1 cellular context compared by ENCODE assay signal in the genomic region with DNA sequence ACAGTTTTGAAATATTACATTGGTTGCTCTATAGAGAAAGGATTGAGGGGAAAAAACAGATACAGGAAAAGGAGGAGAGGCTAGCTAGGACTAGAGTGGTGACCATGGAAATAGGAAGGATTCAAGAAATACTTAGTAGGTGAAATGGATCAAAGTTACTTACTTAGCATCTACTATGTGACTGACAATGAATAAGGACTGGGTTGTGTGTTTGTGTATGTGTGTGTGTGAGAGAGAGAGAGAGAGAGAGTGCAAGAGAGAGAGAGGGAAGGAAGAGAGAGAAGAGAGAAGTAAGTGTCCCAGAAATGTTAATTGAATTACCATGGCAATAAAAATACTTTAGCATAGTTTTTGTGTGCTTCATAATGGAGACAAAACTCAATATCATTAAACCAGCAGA.
TF ChIP-seq lines count a peak whose summit lies in the region.

No MANE protein-coding gene starts in this region.

TF ChIP-seq in H1, 55 proteins besides CTCF, POLR2A, EP300 and RAD21 (continued from another document):
- TF ChIP-seq BRCA1 (IDR thresholded peaks at IDR 0.05; ENCODE audit: low read depth, low read length), result no peak
- TF ChIP-seq TAF7 (optimal IDR thresholded peaks at IDR 0.05; ENCODE audit: borderline replicate concordance, low read depth, low read length), result no peak
- no peak for TF ChIP-seq BACH1 (IDR thresholded peaks at IDR 0.05; ENCODE audit: low read length)
- no peak for TF ChIP-seq SAP30 (IDR thresholded peaks at IDR 0.05; ENCODE audit: insufficient read depth, insufficient replicate concordance, low read length)
- no peak for TF ChIP-seq SIX5 (IDR thresholded peaks at IDR 0.05; ENCODE audit: low read depth, low read length)
